13 cellular contexts compared by ENCODE assay signal in genomic region chr15:63917588-63918316, GRCh38.
"Had no signal": no experiment of that assay in that cellular context is flagged by ENCODE, and none has a peak within 500 bp of the region (broad histone marks: within the 10 kb centered on the region; RNA-seq: fewer than 3 reads in every experiment).

No MANE protein-coding gene starts in this region.

- H3K9me3 ChIP-seq: left lung, right lobe of liver, uterus had no signal

- H3K27me3 Mint-ChIP-seq: activated naive CD4-positive, alpha-beta T cell treated with anti-CD3 and anti-CD28 coated beads, Interleukin-2, amount 50 U/mL, for 24 hours had no signal

- H3K27ac ChIP-seq: left lung, right lobe of liver had no signal

- H3K4me1 ChIP-seq: left lung, right lobe of liver, uterus had no signal

- H3K4me3 Mint-ChIP-seq: activated naive CD4-positive, alpha-beta T cell treated with anti-CD3 and anti-CD28 coated beads, Interleukin-2, amount 50 U/mL, for 24 hours; dendritic cell treated with granulocyte-macrophage colony-stimulating factor and Interleukin-4, amounts not matched to agents 40 ng/mL and 50 ng/mL, for 4 days had no signal

- H3K27me3 ChIP-seq: left lung, right lobe of liver, uterus had no signal

- DNase-seq: activated CD4-positive, alpha-beta T cell treated with anti-CD3 and anti-CD28 coated beads, Interleukin-2, amount 50 U/mL, for 4 hours; activated T-cell treated with anti-CD3 and anti-CD28 coated beads, Interleukin-2, amount 50 U/mL, for 1 hour; cerebellar nuclear complex; head of caudate nucleus; left lung; stimulated activated naive CD8-positive, alpha-beta T cell treated with anti-CD3 and anti-CD28 coated beads, Interleukin-15, Interleukin-2, amounts not matched to agents 100 U/mL and 50 U/mL, for 24 hours; SW 1271 had no signal

- H3K36me3 Mint-ChIP-seq: activated naive CD4-positive, alpha-beta T cell treated with anti-CD3 and anti-CD28 coated beads, Interleukin-2, amount 50 U/mL, for 24 hours had no signal

- H3K27ac Mint-ChIP-seq: activated naive CD4-positive, alpha-beta T cell treated with anti-CD3 and anti-CD28 coated beads, Interleukin-2, amount 50 U/mL, for 24 hours; dendritic cell treated with granulocyte-macrophage colony-stimulating factor and Interleukin-4, amounts not matched to agents 40 ng/mL and 50 ng/mL, for 4 days had no signal

- H3K4me3 ChIP-seq: left lung, right lobe of liver, uterus had no signal

- H3K36me3 ChIP-seq: right lobe of liver, uterus had no signal

- H3K9me3 Mint-ChIP-seq: activated naive CD4-positive, alpha-beta T cell treated with anti-CD3 and anti-CD28 coated beads, Interleukin-2, amount 50 U/mL, for 24 hours; dendritic cell treated with granulocyte-macrophage colony-stimulating factor and Interleukin-4, amounts not matched to agents 40 ng/mL and 50 ng/mL, for 4 days had no signal

- ATAC-seq: activated CD4-positive, CD25-positive, alpha-beta regulatory T cell treated with anti-CD3 and anti-CD28 coated beads, Interleukin-2, amount 50 U/mL, for 24 hours; esophagus mucosa; stimulated activated naive CD8-positive, alpha-beta T cell treated with anti-CD3 and anti-CD28 coated beads, Interleukin-15, Interleukin-2, amounts not matched to agents 100 U/mL and 50 U/mL, for 24 hours had no signal
